In the genomic region with DNA sequence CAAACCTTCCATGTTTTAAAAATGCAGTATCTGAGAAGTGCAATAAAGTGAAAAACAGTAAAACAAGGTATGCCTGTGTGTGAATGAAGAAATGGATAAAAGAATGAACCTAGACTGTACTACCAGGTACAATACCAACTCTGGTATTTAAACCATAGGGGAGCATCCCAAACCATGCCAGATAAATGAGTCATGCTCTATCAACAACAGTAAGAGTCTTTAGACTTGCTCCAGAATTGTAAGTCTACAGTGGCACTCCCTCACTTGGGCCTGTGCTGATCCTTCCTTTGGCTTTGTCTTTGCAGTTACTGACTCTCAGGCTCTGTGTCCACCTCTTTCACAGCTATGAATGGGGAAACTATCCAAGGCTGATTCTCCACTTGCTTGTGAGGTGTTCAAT, we compare ENCODE assay signal across 18 cellular contexts. TPM values are rescaled to one million over a fixed set of nuclear protein-coding genes. Genes with fewer than 3 reads are reported as not detected.
DNase-seq lines count a peak whose midpoint lies in the region; ATAC-seq and TF ChIP-seq lines count a peak whose summit lies in the region.
"Had no signal": no experiment of that assay in that cellular context is flagged by ENCODE, and none has a peak within 500 bp of the region (broad histone marks: within the 10 kb centered on the region; RNA-seq: fewer than 3 reads in every experiment).

No MANE protein-coding gene starts in this region.

- H3K36me3 ChIP-seq in PC-9 (ENCODE audit: low read depth) (no peaks in the 10 kb centered on the region), mammary epithelial cell (ENCODE audit: insufficient read depth, low read length) (no peaks in the 10 kb centered on the region), mucosa of descending colon (ENCODE audit: low read depth) (no peaks in the 10 kb centered on the region)
- H3K36me3 ChIP-seq: HAP-1, neutrophil, right lobe of liver, WERI-Rb-1 had no signal

- no peaks in the 10 kb centered on the region for H3K9me3 ChIP-seq in PC-9 (ENCODE audit: insufficient read depth, low read depth)
- H3K9me3 ChIP-seq in mammary epithelial cell (replicated peaks; ENCODE audit: insufficient read depth, low read length): no peaks in the 10 kb centered on the region
- H3K9me3 ChIP-seq in mucosa of descending colon: no peaks in the 10 kb centered on the region
- H3K9me3 ChIP-seq: HAP-1, neutrophil, right lobe of liver had no signal

- no TSS peak for BruUV-seq in PC-9 (replicated peaks; lab: Mats Ljungman, UMichigan)
- BruUV-seq in mammary epithelial cell (replicated peaks; lab: Mats Ljungman, UMichigan): no TSS peak

- no peak for TF ChIP-seq CTCF in PC-9 (conservative IDR thresholded peaks at IDR 0.05)
- no peak for TF ChIP-seq CTCF in mammary epithelial cell (conservative IDR thresholded peaks at IDR 0.05 in 1 of 2, IDR thresholded peaks at IDR 0.05 in 1 of 2; ENCODE audit: extremely low read depth in 1 of 2, insufficient read depth in 1 of 2, low read depth in 1 of 2, low read length in 2 of 2)
- TF ChIP-seq CTCF in mucosa of descending colon (IDR thresholded peaks at IDR 0.05): no peak

- H3F3A ChIP-seq in PC-9 (ENCODE audit: insufficient read depth, low read depth): peaks cover 4% of the 10 kb centered on the region; the same call in 1 of the 2 replicates

- CTCF ChIA-PET in PC-9 (lab: Charles Lee) (no interaction called here), mammary epithelial cell (lab: Charles Lee; ENCODE audit: low non-redundant PET) (no interaction called here)

- H3K4me1 Mint-ChIP-seq in stimulated activated memory B cell treated with anti-CD40 and anti-IgM and Interleukin-4, amounts not matched to agents 10 μg/mL and 1 μg/mL and 100 μg/mL, for 72 hours: peaks cover 9% of the 10 kb centered on the region
- H3K4me1 Mint-ChIP-seq in activated T-cell treated with anti-CD3 and anti-CD28 coated beads, Interleukin-2, amount 50 U/mL, for 72 hours (ENCODE audit: low read depth): no peaks in the 10 kb centered on the region

- peak; percentile 67 for DNase-seq in ELR (ENCODE audit: low read depth)
- DNase-seq in PC-9: peak; percentile 18 to 52
- peak; percentile 72 for DNase-seq in mammary epithelial cell
- peak; percentile 86 for DNase-seq in kidney tubule cell (ENCODE audit: low spot score)
- no peak for DNase-seq in NCI-H146 (lab: John Stamatoyannopoulos, UW)
- no peak for DNase-seq in mucosa of descending colon
- DNase-seq in activated T-cell treated with anti-CD3 and anti-CD28 coated beads, Interleukin-2, amount 50 U/mL, for 72 hours: no peak
- DNase-seq: kidney, midbrain, NCI-H1092 treated with DMSO at 0.1 percent for 48 hours, NCI-H82, right lobe of liver, T-helper 1 cell, WERI-Rb-1 had no signal

- no peak overlapping the region for H3K4me3 Mint-ChIP-seq in stimulated activated memory B cell treated with anti-CD40 and anti-IgM and Interleukin-4, amounts not matched to agents 10 μg/mL and 1 μg/mL and 100 μg/mL, for 72 hours
- H3K4me3 Mint-ChIP-seq in activated T-cell treated with anti-CD3 and anti-CD28 coated beads, Interleukin-2, amount 50 U/mL, for 72 hours: no peak overlapping the region
- H3K4me3 Mint-ChIP-seq: dendritic cell treated with granulocyte-macrophage colony-stimulating factor and Interleukin-4, amounts not matched to agents 40 ng/mL and 50 ng/mL, for 4 days had no signal

- H4K20me1 ChIP-seq in PC-9 (ENCODE audit: insufficient read depth) (no peaks in the 10 kb centered on the region), mammary epithelial cell (ENCODE audit: insufficient read depth, low read length) (no peaks in the 10 kb centered on the region)

- no peaks in the 10 kb centered on the region for H3K9me3 Mint-ChIP-seq in stimulated activated memory B cell treated with anti-CD40 and anti-IgM and Interleukin-4, amounts not matched to agents 10 μg/mL and 1 μg/mL and 100 μg/mL, for 72 hours
- no peaks in the 10 kb centered on the region for H3K9me3 Mint-ChIP-seq in activated T-cell treated with anti-CD3 and anti-CD28 coated beads, Interleukin-2, amount 50 U/mL, for 72 hours
- H3K9me3 Mint-ChIP-seq: dendritic cell treated with granulocyte-macrophage colony-stimulating factor and Interleukin-4, amounts not matched to agents 40 ng/mL and 50 ng/mL, for 4 days had no signal

- no peak for ATAC-seq in mucosa of descending colon
- no peak for ATAC-seq in stimulated activated memory B cell treated with anti-CD40 and anti-IgM and Interleukin-4, amounts not matched to agents 10 μg/mL and 1 μg/mL and 100 μg/mL, for 72 hours
- no peak for ATAC-seq in activated T-cell treated with anti-CD3 and anti-CD28 coated beads, Interleukin-2, amount 50 U/mL, for 72 hours (replicated peaks in 1 of 2)
- ATAC-seq: right lobe of liver had no signal

- POLR2A ChIA-PET in PC-9 (lab: Charles Lee; ENCODE audit: unreplicated experiment): interaction anchor here (0.8 kb wide), 1 partner anchor 17 kb away, joined by 5 read pairs; no protein-coding TSS in a partner anchor

- peaks cover 10% of the 10 kb centered on the region; the same call in 1 of the 2 replicates for H3K4me1 ChIP-seq in PC-9 (replicated peaks; ENCODE audit: insufficient read depth)
- peaks cover 11% of the 10 kb centered on the region for H3K4me1 ChIP-seq in mammary epithelial cell (ENCODE audit: insufficient read depth, low read length)
- H3K4me1 ChIP-seq in mucosa of descending colon (ENCODE audit: low read depth): no peaks in the 10 kb centered on the region
- H3K4me1 ChIP-seq: right lobe of liver had no signal

- no peaks in the 10 kb centered on the region for H3K27me3 ChIP-seq in PC-9 (ENCODE audit: insufficient read depth, low read depth)
- no peaks in the 10 kb centered on the region for H3K27me3 ChIP-seq in mammary epithelial cell (ENCODE audit: insufficient read depth, low read length)
- H3K27me3 ChIP-seq: right lobe of liver had no signal

- H3K27ac ChIP-seq in PC-9 (no peak overlapping the region), mammary epithelial cell (ENCODE audit: insufficient read depth, low read depth, low read length) (no peak overlapping the region)
- H3K27ac ChIP-seq: neutrophil, right lobe of liver, WERI-Rb-1 had no signal

- H3K4me3 ChIP-seq in PC-9 (no peak overlapping the region), mammary epithelial cell (replicated peaks in 1 of 3; ENCODE audit: insufficient read depth in 1 of 3, low read depth in 2 of 3, low read length in 3 of 3) (no peak overlapping the region), mucosa of descending colon (no peak overlapping the region)
- H3K4me3 ChIP-seq: HAP-1, right lobe of liver had no signal

- H3K4me2 ChIP-seq in PC-9 (no peak overlapping the region), mammary epithelial cell (ENCODE audit: insufficient read depth, low read depth, low read length) (peak overlapping the region; percentile 1)

- H3K27me3 Mint-ChIP-seq in stimulated activated memory B cell treated with anti-CD40 and anti-IgM and Interleukin-4, amounts not matched to agents 10 μg/mL and 1 μg/mL and 100 μg/mL, for 72 hours: peaks cover 20% of the 10 kb centered on the region
- peaks cover 53% of the 10 kb centered on the region for H3K27me3 Mint-ChIP-seq in activated T-cell treated with anti-CD3 and anti-CD28 coated beads, Interleukin-2, amount 50 U/mL, for 72 hours (ENCODE audit: low read depth)

- no peaks in the 10 kb centered on the region for H3K36me3 Mint-ChIP-seq in stimulated activated memory B cell treated with anti-CD40 and anti-IgM and Interleukin-4, amounts not matched to agents 10 μg/mL and 1 μg/mL and 100 μg/mL, for 72 hours
- no peaks in the 10 kb centered on the region for H3K36me3 Mint-ChIP-seq in activated T-cell treated with anti-CD3 and anti-CD28 coated beads, Interleukin-2, amount 50 U/mL, for 72 hours (ENCODE audit: insufficient read depth in 2 of 2)

- H3K9ac ChIP-seq in mammary epithelial cell (ENCODE audit: insufficient read depth, low read length): no peak overlapping the region

- H3K79me2 ChIP-seq in PC-9 (ENCODE audit: low read depth) (no peaks in the 10 kb centered on the region), mammary epithelial cell (ENCODE audit: insufficient read depth, low read length) (no peaks in the 10 kb centered on the region)

- in situ Hi-C loops in mammary epithelial cell (cut with MboI; ENCODE audit: low sequenced_read_pairs in 2 of 2): no loop called here

- intact Hi-C loops in PC-9 (cut with micrococcal nuclease; ENCODE audit: unreplicated experiment) (no loop called here), mammary epithelial cell (cut with micrococcal nuclease) (no loop called here), mucosa of descending colon (cut with DNase I, micrococcal nuclease) (no loop called here)

- H3K9me2 ChIP-seq in PC-9 (ENCODE audit: insufficient read depth): no peaks in the 10 kb centered on the region

- H3K27ac Mint-ChIP-seq in stimulated activated memory B cell treated with anti-CD40 and anti-IgM and Interleukin-4, amounts not matched to agents 10 μg/mL and 1 μg/mL and 100 μg/mL, for 72 hours: no peak overlapping the region
- no peak overlapping the region for H3K27ac Mint-ChIP-seq in activated T-cell treated with anti-CD3 and anti-CD28 coated beads, Interleukin-2, amount 50 U/mL, for 72 hours
- H3K27ac Mint-ChIP-seq: dendritic cell treated with granulocyte-macrophage colony-stimulating factor and Interleukin-4, amounts not matched to agents 40 ng/mL and 50 ng/mL, for 4 days had no signal

- H2AFZ ChIP-seq in PC-9 (no peak overlapping the region; the same call in 1 of the 2 replicates), mammary epithelial cell (ENCODE audit: low read depth, low read length) (peak overlapping the region; percentile 24)

- dilution Hi-C loops in mammary epithelial cell (cut with HindIII; ENCODE audit: low sequenced_read_pairs): no loop called here

RNA-seq across cellular contexts. Expression of gene BBS10, which starts 38.1 kb away (rescaled TPM):
- total RNA-seq in PC-9 (2021) (5.5 and 8.4 TPM in 2 replicates), mammary epithelial cell (10 to 100 TPM in 1 of 2 donors, 1 to 10 TPM in 1; 7.6 to 10.7 TPM), mucosa of descending colon (1 to 10 TPM; 2.5 to 7.6 (median 3.3) TPM)
- polyA plus RNA-seq in mammary epithelial cell: 3.3 TPM
- polyA minus RNA-seq in mammary epithelial cell: 2.2 TPM
- 1 to 10 TPM; 3.8 to 4.3 TPM for total RNA-seq in activated T-cell treated with anti-CD3 and anti-CD28 coated beads, Interleukin-2, amount 50 U/mL, for 72 hours

Comparison
In these comparisons a context has a peak if more than half of its experiments do, and no peak if none do; other contexts are left out.
1. DNase-seq: peak in ELR (single experiment), PC-9 (2 of 2), mammary epithelial cell (single experiment) and kidney tubule cell (single experiment); none in NCI-H146 (single experiment), mucosa of descending colon (0 of 3) and activated T-cell treated with anti-CD3 and anti-CD28 coated beads, Interleukin-2, amount 50 U/mL, for 72 hours (0 of 2).